ENCODE assay signal across 8 cellular contexts in the genomic region with DNA sequence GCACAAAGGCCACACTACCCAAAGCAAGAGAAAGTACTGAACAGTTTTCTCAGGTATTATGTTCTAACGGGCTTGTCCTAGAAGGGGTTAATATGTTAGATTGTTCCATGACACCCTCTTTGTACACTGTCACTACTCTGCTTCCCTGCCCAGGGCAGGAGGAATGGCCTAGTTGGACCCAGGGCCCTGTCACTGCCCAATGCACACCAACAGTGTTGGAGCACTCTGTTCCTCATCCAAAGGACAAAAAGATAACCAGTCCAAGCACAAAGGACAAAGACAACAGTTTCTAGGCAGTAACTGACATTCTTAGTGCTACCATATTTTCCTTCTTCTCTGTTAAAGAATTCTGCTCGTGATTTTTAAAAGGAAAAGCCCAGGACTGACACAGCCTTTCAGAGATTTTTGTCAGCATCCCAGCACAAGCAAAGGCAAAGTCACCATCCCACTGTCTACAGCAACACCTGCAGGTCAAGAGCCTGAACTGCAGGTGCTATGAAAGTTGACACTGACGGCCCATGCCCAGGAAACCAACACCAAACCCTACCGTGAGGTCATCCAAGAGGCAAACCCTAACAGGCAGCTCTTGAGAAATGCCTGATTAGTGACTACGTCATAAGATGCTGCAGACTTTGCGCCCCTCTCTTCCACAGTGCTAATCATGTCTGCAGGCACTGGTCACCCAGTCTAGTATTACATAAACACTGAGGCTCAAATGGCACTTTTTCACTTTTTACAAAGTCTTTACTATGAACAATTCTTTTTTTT. TPM values are rescaled to one million over a fixed set of nuclear protein-coding genes. Genes with fewer than 3 reads are reported as not detected.
DNase-seq lines count a peak whose midpoint lies in the region; ATAC-seq, FAIRE-seq and TF ChIP-seq lines count a peak whose summit lies in the region.

No MANE protein-coding gene starts in this region.

- peak; percentile 61 for FAIRE-seq in D721Med (lab: Jason Lieb, UNC)

- TF ChIP-seq CTCF in D721Med (IDR thresholded peaks at IDR 0.05; ENCODE audit: insufficient read depth, missing control alignments) (peak; percentile 90), KMS-11 (conservative IDR thresholded peaks at IDR 0.05; ENCODE audit: low read depth, low read length) (peak; percentile 97), omental fat pad (IDR thresholded peaks at IDR 0.05) (peak in 2 of 3 donors; percentile 55 to 77), transverse colon (IDR thresholded peaks at IDR 0.05) (peak; percentile 78 to 87 (median 86))

- peak; percentile 71 for ATAC-seq in GM21447 (IDR thresholded peaks at IDR 0.05; ENCODE audit: unreplicated experiment)
- ATAC-seq in omental fat pad (ENCODE audit: low FRiP score): peak; percentile 94

- no peak for TF ChIP-seq POLR2A in transverse colon (IDR thresholded peaks at IDR 0.05)

- DNase-seq in D721Med (ENCODE audit: insufficient read length, low spot score) (no peak), SHP77 treated with DMSO at 0.1 percent for 48 hours (lab: John Stamatoyannopoulos, UW) (peak; percentile 44), foreskin melanocyte (peak; percentile 61), omental fat pad (ENCODE audit: low spot score) (no peak), transverse colon (peak; percentile 40)
- peak; percentile 31 for DNase-seq in activated effector memory CD4-positive, alpha-beta T cell treated with Interleukin-2 at 50 U/mL for 16 hours

- H3K27ac ChIP-seq in KMS-11: no peak overlapping the region
- H3K27ac ChIP-seq in transverse colon: no peak overlapping the region

- H3K4me2 ChIP-seq in KMS-11: no peak overlapping the region

- H3K4me3 ChIP-seq in KMS-11 (IDR thresholded peaks at IDR 0.05; ENCODE audit: insufficient read depth, low read depth, low read length) (no peak overlapping the region), transverse colon (no peak overlapping the region)

- no peak overlapping the region for H2AFZ ChIP-seq in KMS-11 (ENCODE audit: low read depth)

- no peaks in the 10 kb centered on the region for H3K9me3 ChIP-seq in transverse colon

- 35 to 44% methylated on average over 2 to 6 of the region's 6 CpGs for WGBS in transverse colon (ENCODE audit: low coverage in 1 of 2), 2 donors

- H3K4me1 ChIP-seq in KMS-11 (ENCODE audit: low read depth, poor library complexity, severe bottlenecking) (peaks cover 7% of the 10 kb centered on the region), transverse colon (peaks cover 0 to 10% (median 3%) of the 10 kb centered on the region in 4 donors)

- no peaks in the 10 kb centered on the region; the same call in 1 of the 2 replicates for H4K20me1 ChIP-seq in KMS-11 (ENCODE audit: insufficient read depth)

- H3K36me3 ChIP-seq in KMS-11 (ENCODE audit: insufficient read depth) (peaks cover 17% of the 10 kb centered on the region; the same call in 1 of the 2 replicates), transverse colon (peaks cover 0 to 28% (median 12%) of the 10 kb centered on the region in 4 donors)

- intact Hi-C loops in transverse colon (cut with DNase I; ENCODE audit: low total_unique reads): no loop called here

- H3K27me3 ChIP-seq in KMS-11 (ENCODE audit: insufficient read depth, low read depth) (no peaks in the 10 kb centered on the region), transverse colon (no peaks in the 10 kb centered on the region)

- no peak for TF ChIP-seq EP300 in transverse colon (IDR thresholded peaks at IDR 0.05; ENCODE audit: low read depth)

- no peak overlapping the region for H3K9ac ChIP-seq in KMS-11

- in situ Hi-C loops in transverse colon (cut with MboI; ENCODE audit: low pct_ligation_motif_present in 1 of 4, low pct_unique_long_range_greater_than_20kb in 1 of 4, low sequenced_read_pairs in 3 of 4): loop anchor here in 2 of 4 donors (25.0 kb wide), 1 partner anchor 240 kb away; no protein-coding TSS in a partner anchor

- H3K79me2 ChIP-seq in KMS-11 (ENCODE audit: insufficient read depth, low read depth): peaks cover 4% of the 10 kb centered on the region; the same call in 1 of the 2 replicates

RNA-seq across cellular contexts. Expression of gene NUDCD3, which starts 13.2 kb away (rescaled TPM):
- 10 to 100 TPM; 49.3 to 57.2 (median 56.3) TPM for total RNA-seq in omental fat pad
- total RNA-seq in transverse colon: 10 to 100 TPM; 31.9 to 76.7 (median 38.6) TPM

Comparison
In these comparisons a context has a peak if more than half of its experiments do, and no peak if none do; other contexts are left out.
1. DNase-seq: peak in SHP77 treated with DMSO at 0.1 percent for 48 hours (single experiment), activated effector memory CD4-positive, alpha-beta T cell treated with Interleukin-2 at 50 U/mL for 16 hours (single experiment), foreskin melanocyte (single experiment) and transverse colon (single experiment); none in D721Med (single experiment) and omental fat pad (single experiment).
2. Peak in every context shown above with its lines, with median percentiles within 50 percentile points of each other: CTCF ChIP-seq.